ENCODE assay signal across 12 cellular contexts in genomic region chr7:142714375-142714774, GRCh38. TPM values are rescaled to one million over a fixed set of nuclear protein-coding genes. Genes with fewer than 3 reads are reported as not detected.
DNase-seq lines count a peak whose midpoint lies in the region; ATAC-seq and TF ChIP-seq lines count a peak whose summit lies in the region.
"Had no signal": no experiment of that assay in that cellular context is flagged by ENCODE, and none has a peak within 500 bp of the region (broad histone marks: within the 10 kb centered on the region; RNA-seq: fewer than 3 reads in every experiment).

No MANE protein-coding gene starts in this region.

- DNase-seq in SKM-1 treated with dmso at 0.1 percent for 144 hours (lab: John Stamatoyannopoulos, UW; ENCODE audit: unreplicated experiment) (peak; percentile 11), SKM-1 (lab: John Stamatoyannopoulos, UW; ENCODE audit: unreplicated experiment) (no peak), mucosa of descending colon (no peak), kidney tubule cell (ENCODE audit: low spot score) (no peak), DMS79 treated with DMSO at 0.1 percent for 48 hours (lab: John Stamatoyannopoulos, UW) (no peak)
- DNase-seq in Jurkat, Clone E6-1 (ENCODE audit: low read depth, low spot score) = peak; percentile 94
- DNase-seq in activated CD4-positive, alpha-beta T cell treated with anti-CD3 and anti-CD28 coated beads, Interleukin-2, amount 50 U/mL, for 1 hour = peak; percentile 28
- DNase-seq: stimulated activated CD8-positive, alpha-beta memory T cell treated with anti-CD3 and anti-CD28 coated beads, Interleukin-4, amount 100 ng/mL, for 48 hours had no signal

- no peaks in the 10 kb centered on the region for H3K4me1 ChIP-seq in mucosa of descending colon (ENCODE audit: low read depth)

- ATAC-seq in mucosa of descending colon (peak; percentile 19), GM19397 (IDR thresholded peaks at IDR 0.05; ENCODE audit: unreplicated experiment) (no peak)

- intact Hi-C loops in mucosa of descending colon (cut with DNase I, micrococcal nuclease) = no loop called here

- H3K36me3 ChIP-seq in mucosa of descending colon (ENCODE audit: low read depth) = no peaks in the 10 kb centered on the region

- H3K9me3 ChIP-seq in mucosa of descending colon = no peaks in the 10 kb centered on the region

- TF ChIP-seq CTCF in mucosa of descending colon (IDR thresholded peaks at IDR 0.05) = no peak

- peak overlapping the region; percentile 35 for H3K4me3 ChIP-seq in Jurkat, Clone E6-1 (ENCODE audit: low read length)
- H3K4me3 ChIP-seq in mucosa of descending colon = no peak overlapping the region

RNA-seq across cellular contexts. Expression of gene PRSS1, which starts 34.9 kb away (rescaled TPM):
- polyA plus RNA-seq in Jurkat, Clone E6-1 (2012; ENCODE audit: insufficient read depth, insufficient read length) = not detected
- not detected for total RNA-seq in mucosa of descending colon
- total RNA-seq: A172, MCF 10A had no signal

RNA-seq across cellular contexts. Expression of gene PRSS2, which starts 56.4 kb away (rescaled TPM):
- not detected for polyA plus RNA-seq in Jurkat, Clone E6-1 (2012; ENCODE audit: insufficient read depth, insufficient read length)
- total RNA-seq in mucosa of descending colon = not detected
- total RNA-seq: A172, MCF 10A, mononuclear cell had no signal

Comparison
In these comparisons a context has a peak if more than half of its experiments do, and no peak if none do; other contexts are left out.
1. DNase-seq: peak in SKM-1 treated with dmso at 0.1 percent for 144 hours (single experiment), Jurkat, Clone E6-1 (single experiment) and activated CD4-positive, alpha-beta T cell treated with anti-CD3 and anti-CD28 coated beads, Interleukin-2, amount 50 U/mL, for 1 hour (single experiment); none in SKM-1 (single experiment), mucosa of descending colon (0 of 3), kidney tubule cell (single experiment) and DMS79 treated with DMSO at 0.1 percent for 48 hours (single experiment).